Comparison of ENCODE assay signal across 14 cellular contexts in the genomic region with DNA sequence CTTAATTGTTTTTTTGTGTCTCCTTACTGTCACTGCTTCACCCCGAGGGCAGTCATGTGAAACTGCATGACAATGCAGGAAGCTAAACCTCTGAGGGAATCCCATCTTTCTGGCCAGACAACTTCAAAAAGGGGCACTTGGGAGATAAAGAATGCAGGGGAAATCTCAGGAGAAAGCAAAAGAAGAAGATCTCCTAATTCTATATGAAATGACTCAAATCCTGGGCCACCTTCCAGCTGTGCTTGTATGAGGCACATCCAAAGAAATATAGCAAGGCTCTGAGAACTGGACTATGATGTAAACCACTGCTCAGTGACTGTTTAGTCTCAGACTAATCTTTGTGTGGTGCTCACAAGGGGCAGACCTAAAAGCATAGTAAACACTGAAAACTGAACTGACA. TPM values are rescaled to one million over a fixed set of nuclear protein-coding genes. Genes with fewer than 3 reads are reported as not detected.
DNase-seq lines count a peak whose midpoint lies in the region; TF ChIP-seq lines count a peak whose summit lies in the region.
"Had no signal": no experiment of that assay in that cellular context is flagged by ENCODE, and none has a peak within 500 bp of the region (broad histone marks: within the 10 kb centered on the region; RNA-seq: fewer than 3 reads in every experiment).

No MANE protein-coding gene starts in this region.

- H2BK5ac ChIP-seq in neuronal stem cell (ENCODE audit: low read length) = no peak overlapping the region

- H4K91ac ChIP-seq in neuronal stem cell (ENCODE audit: low read depth, low read length, poor library complexity) = no peak overlapping the region

- intact Hi-C loops in prostate gland (cut with DNase I) = no loop called here

- no peak overlapping the region for H2AK5ac ChIP-seq in neuronal stem cell (ENCODE audit: low read depth, low read length)

- H3K79me1 ChIP-seq in neuronal stem cell (ENCODE audit: low read depth, low read length) = no peaks in the 10 kb centered on the region

- H2BK12ac ChIP-seq in neuronal stem cell (ENCODE audit: low read length) = no peak overlapping the region

- no peak overlapping the region for H3K23ac ChIP-seq in neuronal stem cell (ENCODE audit: low read depth, low read length, poor library complexity)

- H3K4me2 ChIP-seq in neuronal stem cell (ENCODE audit: insufficient read depth, low read length, poor library complexity, severe bottlenecking) = no peak overlapping the region

- peak overlapping the region; percentile 63 for H3K9ac ChIP-seq in SK-N-MC (ENCODE audit: insufficient read length)
- H3K9ac ChIP-seq in neuronal stem cell (ENCODE audit: low read depth, low read length, poor library complexity) = no peak overlapping the region

- no peak overlapping the region for H3K18ac ChIP-seq in neuronal stem cell (ENCODE audit: low read length)

- H3K9me3 ChIP-seq in SK-N-MC (ENCODE audit: low read depth, low read length) (peaks cover 4% of the 10 kb centered on the region; the same call in 1 of the 2 replicates), neuronal stem cell (replicated peaks in 1 of 2; ENCODE audit: control insufficient read depth in 2 of 2, insufficient read depth in 1 of 2, low read depth in 1 of 2, low read length in 2 of 2) (peaks cover 0 to 3% of the 10 kb centered on the region in 2 donors), prostate gland (no peaks in the 10 kb centered on the region)

- no peak overlapping the region for H3K4ac ChIP-seq in neuronal stem cell (ENCODE audit: low read length)

- H3K36me3 ChIP-seq in SK-N-MC (ENCODE audit: insufficient read depth, low read length) (peaks cover 5% of the 10 kb centered on the region; the same call in 1 of the 2 replicates), neuronal stem cell (replicated peaks in 1 of 2; ENCODE audit: control insufficient read depth in 2 of 2, insufficient read depth in 2 of 2, low read length in 2 of 2) (no peaks in the 10 kb centered on the region), prostate gland (no peaks in the 10 kb centered on the region)

- TF ChIP-seq CTCF in fibroblast of pulmonary artery (IDR thresholded peaks at IDR 0.05; ENCODE audit: low read length, missing control alignments) (no peak), prostate gland (IDR thresholded peaks at IDR 0.05) (no peak)

- H3K4me3 ChIP-seq in SK-N-MC (peak overlapping the region; percentile 0; the same call in 1 of the 2 replicates), fibroblast of pulmonary artery (replicated peaks; ENCODE audit: low read depth, low read length) (no peak overlapping the region), neuronal stem cell (ENCODE audit: low read length in 2 of 2) (no peak overlapping the region), prostate gland (no peak overlapping the region)

- H3K4me1 ChIP-seq in neuronal stem cell (ENCODE audit: control insufficient read depth in 2 of 2, insufficient read depth in 1 of 2, low read depth in 1 of 2, low read length in 2 of 2) = peaks cover 2 to 12% of the 10 kb centered on the region in 2 donors
- H3K4me1 ChIP-seq in prostate gland (replicated peaks) = no peaks in the 10 kb centered on the region

- no peaks in the 10 kb centered on the region for H3K27me3 ChIP-seq in neuronal stem cell (ENCODE audit: control insufficient read depth in 3 of 3, insufficient read depth in 3 of 3, low read depth in 1 of 3, low read length in 3 of 3)
- H3K27me3 ChIP-seq in prostate gland (replicated peaks; ENCODE audit: insufficient read depth) = no peaks in the 10 kb centered on the region

- H2BK15ac ChIP-seq in neuronal stem cell (ENCODE audit: low read length) = no peak overlapping the region

- peak; percentile 72 for DNase-seq in GM04503 (ENCODE audit: low read depth)
- peak; percentile 98 for DNase-seq in SK-N-MC (ENCODE audit: low read depth, low spot score)
- DNase-seq in fibroblast of pulmonary artery (ENCODE audit: low read depth) = peak; percentile 78
- no peak for DNase-seq in neuronal stem cell (ENCODE audit: low spot score)
- DNase-seq in NCI-H748 treated with DMSO at 0.1 percent for 48 hours (lab: John Stamatoyannopoulos, UW) = no peak
- DNase-seq in NCI-H345 treated with DMSO at 0.1 percent for 48 hours (lab: John Stamatoyannopoulos, UW; ENCODE audit: unreplicated experiment) = no peak
- DNase-seq in activated CD4-positive, alpha-beta T cell treated with anti-CD3 and anti-CD28 coated beads, Interleukin-2, amount 50 U/mL, for 48 hours = no peak
- DNase-seq in prostate gland (ENCODE audit: low spot score) = no peak
- DNase-seq: activated CD4-positive, alpha-beta memory T cell treated with anti-CD3 and anti-CD28 coated beads, Interleukin-2, amount 10 ng/mL, durations not matched to agents 7 days and 5 days; activated naive CD4-positive, alpha-beta T cell treated with anti-CD3 and anti-CD28 coated beads, Interleukin-2, amount 50 U/mL, for 16 hours; effector CD4-positive, alpha-beta T cell; naive B cell; NCI-H1105; SW 1271 had no signal

- no peak overlapping the region for H3K14ac ChIP-seq in neuronal stem cell (ENCODE audit: low read length)

- peak overlapping the region; percentile 98 for H3K27ac ChIP-seq in SK-N-MC
- H3K27ac ChIP-seq in neuronal stem cell (replicated peaks; ENCODE audit: low read length) = no peak overlapping the region
- no peak overlapping the region for H3K27ac ChIP-seq in prostate gland

- H2BK120ac ChIP-seq in neuronal stem cell (ENCODE audit: low read depth, low read length) = no peak overlapping the region

- H4K8ac ChIP-seq in neuronal stem cell (ENCODE audit: low read depth, low read length) = no peak overlapping the region

- peak overlapping the region; percentile 67 for H2AFZ ChIP-seq in neuronal stem cell (ENCODE audit: low read length)

- no CpG with 5 or more reads among the region's 1 CpG for WGBS in neuronal stem cell (ENCODE audit: extremely low coverage in 2 of 2, insufficient read length in 2 of 2, insufficient replicate concordance in 1 of 2), 2 donors
- WGBS in prostate gland = 55% methylated on average over 1 of the region's 1 CpG

- TF ChIP-seq POLR2A in prostate gland (IDR thresholded peaks at IDR 0.05) = no peak

RNA-seq across cellular contexts. Expression of a gene that starts 22.6 kb away (rescaled TPM):
- polyA plus RNA-seq in neuronal stem cell (2013, experiment 1 of 2) = 13.8 TPM
- polyA plus RNA-seq in neuronal stem cell (2013, experiment 2 of 2) = 13.2 TPM
- 10 to 100 TPM; 22.2 to 23.5 TPM for total RNA-seq in prostate gland

Comparison
In these comparisons a context has a peak if more than half of its experiments do, and no peak if none do; other contexts are left out.
1. DNase-seq: peak in GM04503 (single experiment), SK-N-MC (single experiment) and fibroblast of pulmonary artery (single experiment); none in neuronal stem cell (single experiment), NCI-H748 treated with DMSO at 0.1 percent for 48 hours (single experiment), NCI-H345 treated with DMSO at 0.1 percent for 48 hours (single experiment), activated CD4-positive, alpha-beta T cell treated with anti-CD3 and anti-CD28 coated beads, Interleukin-2, amount 50 U/mL, for 48 hours (0 of 2) and prostate gland (single experiment).